Comparison of ENCODE assay signal across 24 cellular contexts in genomic region chr13:111399776-111400505, GRCh38.
DNase-seq lines count a peak whose midpoint lies in the region; ATAC-seq and TF ChIP-seq lines count a peak whose summit lies in the region.
"Had no signal": no experiment of that assay in that cellular context is flagged by ENCODE, and none has a peak within 500 bp of the region (broad histone marks: within the 10 kb centered on the region; RNA-seq: fewer than 3 reads in every experiment).

No MANE protein-coding gene starts in this region.

- peaks cover 2% of the 10 kb centered on the region for H3K4me1 Mint-ChIP-seq in neural progenitor cell

- H3K27me3 ChIP-seq in neural progenitor cell = no peaks in the 10 kb centered on the region
- H3K27me3 ChIP-seq in effector memory CD4-positive, alpha-beta T cell (replicated peaks; ENCODE audit: control insufficient read depth, insufficient read depth, low read length, poor library complexity, severe bottlenecking) = no peaks in the 10 kb centered on the region

- no peaks in the 10 kb centered on the region for H3K36me3 ChIP-seq in neural progenitor cell
- H3K36me3 ChIP-seq in effector memory CD4-positive, alpha-beta T cell (ENCODE audit: control insufficient read depth, insufficient read depth, low read length) = no peaks in the 10 kb centered on the region

- H3K4me3 ChIP-seq in neural progenitor cell = no peak overlapping the region
- H3K4me3 ChIP-seq in effector memory CD4-positive, alpha-beta T cell (ENCODE audit: insufficient read depth, low read depth, low read length, poor library complexity, severe bottlenecking) = no peak overlapping the region
- H3K4me3 ChIP-seq: K562 had no signal

- H3K9ac ChIP-seq in neural progenitor cell = no peak overlapping the region
- H3K9ac ChIP-seq: SK-N-SH had no signal

- H3K27ac Mint-ChIP-seq in neural progenitor cell = no peak overlapping the region
- H3K27ac Mint-ChIP-seq: CD8-positive, alpha-beta T cell had no signal

- H2AFZ ChIP-seq in neural progenitor cell (replicated peaks) = no peak overlapping the region

- no peaks in the 10 kb centered on the region for H3K4me1 ChIP-seq in neural progenitor cell
- H3K4me1 ChIP-seq in effector memory CD4-positive, alpha-beta T cell (ENCODE audit: control insufficient read depth, insufficient read depth, low read length, poor library complexity, severe bottlenecking) = no peaks in the 10 kb centered on the region

- no peaks in the 10 kb centered on the region for H4K20me1 ChIP-seq in neural progenitor cell (ENCODE audit: low read depth)

- peak; percentile 22 for DNase-seq in activated CD8-positive, alpha-beta memory T cell treated with anti-CD3 and anti-CD28 coated beads, Interleukin-2, amount 50 U/mL, for 48 hours
- no peak for DNase-seq in activated CD8-positive, alpha-beta memory T cell treated with anti-CD3 and anti-CD28 coated beads for 24 hours
- DNase-seq in ecto neural progenitor cell (ENCODE audit: low spot score) = peak; percentile 34
- peak; percentile 61 for DNase-seq in posterior vena cava (ENCODE audit: low spot score)
- peak; percentile 25 for DNase-seq in ureter (ENCODE audit: low spot score)
- no peak for DNase-seq in neural progenitor cell (ENCODE audit: low spot score)
- DNase-seq in effector memory CD4-positive, alpha-beta T cell = no peak
- DNase-seq: 8988T; C1 segment of cervical spinal cord; Calu3; CD8-positive, alpha-beta T cell; H7; MM.1S; NCI-H1048; NCI-H1417 treated with DMSO at 0.1 percent for 48 hours; NCI-H187 treated with DMSO at 0.1 percent for 48 hours; NCI-H2107; NCI-H510A; SIG-M5; SK-N-SH had no signal

- H3F3A ChIP-seq in neural progenitor cell (ENCODE audit: low read depth) = no peaks in the 10 kb centered on the region

- H3K4me3 Mint-ChIP-seq in neural progenitor cell = no peak overlapping the region
- H3K4me3 Mint-ChIP-seq: CD8-positive, alpha-beta T cell had no signal

- peaks cover 3% of the 10 kb centered on the region for H3K9me3 Mint-ChIP-seq in neural progenitor cell
- H3K9me3 Mint-ChIP-seq: CD8-positive, alpha-beta T cell had no signal

- no peak overlapping the region for H3K4me2 ChIP-seq in neural progenitor cell
- H3K4me2 ChIP-seq: SK-N-SH had no signal

- no peak overlapping the region for H3K27ac ChIP-seq in neural progenitor cell
- no peak overlapping the region for H3K27ac ChIP-seq in effector memory CD4-positive, alpha-beta T cell (ENCODE audit: insufficient read depth, low read length, poor library complexity, severe bottlenecking)
- H3K27ac ChIP-seq: HL-60 had no signal

- no peaks in the 10 kb centered on the region for H3K9me3 ChIP-seq in neural progenitor cell (ENCODE audit: low read depth)
- no peaks in the 10 kb centered on the region for H3K9me3 ChIP-seq in effector memory CD4-positive, alpha-beta T cell (ENCODE audit: control insufficient read depth, low read length)
- H3K9me3 ChIP-seq: SK-N-SH had no signal

- H3K79me2 ChIP-seq in neural progenitor cell (ENCODE audit: low read depth) = no peaks in the 10 kb centered on the region

- intact Hi-C loops in posterior vena cava (cut with DNase I) = no loop called here

- no peak for ATAC-seq in GM21447 (IDR thresholded peaks at IDR 0.05; ENCODE audit: unreplicated experiment)
- ATAC-seq: CD8-positive, alpha-beta T cell; HepG2; K562 had no signal

- no peaks in the 10 kb centered on the region for H3K36me3 Mint-ChIP-seq in neural progenitor cell
- H3K36me3 Mint-ChIP-seq: CD8-positive, alpha-beta T cell had no signal

- no peak for TF ChIP-seq CTCF in neural progenitor cell (IDR thresholded peaks at IDR 0.05)

- peaks cover 5% of the 10 kb centered on the region for H3K27me3 Mint-ChIP-seq in neural progenitor cell (ENCODE audit: insufficient read depth, low read depth)

Comparison
In these comparisons a context has a peak if more than half of its experiments do, and no peak if none do; other contexts are left out.
1. DNase-seq: peak in activated CD8-positive, alpha-beta memory T cell treated with anti-CD3 and anti-CD28 coated beads, Interleukin-2, amount 50 U/mL, for 48 hours (single experiment), ecto neural progenitor cell (single experiment), posterior vena cava (single experiment) and ureter (single experiment); none in activated CD8-positive, alpha-beta memory T cell treated with anti-CD3 and anti-CD28 coated beads for 24 hours (single experiment), neural progenitor cell (single experiment) and effector memory CD4-positive, alpha-beta T cell (0 of 3).